22 cellular contexts compared by ENCODE assay signal in the genomic region with DNA sequence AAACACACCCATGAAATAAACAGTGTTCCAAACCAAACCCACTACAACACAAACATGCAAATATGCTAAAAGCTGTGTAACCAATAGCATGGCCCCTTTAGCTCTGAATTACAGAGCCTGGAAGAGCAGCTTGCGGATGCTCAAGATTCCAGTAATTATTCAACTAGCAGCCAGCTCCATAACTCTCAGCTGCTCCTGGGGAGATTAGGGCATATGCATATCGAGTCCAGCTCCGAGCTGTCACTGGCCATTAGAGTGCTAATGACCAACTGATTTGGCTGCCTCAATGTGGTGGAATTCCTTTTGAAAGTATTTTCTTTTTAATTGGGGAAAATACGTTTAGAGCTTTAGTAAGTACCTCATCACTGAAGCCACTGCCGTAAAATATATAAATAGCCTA.
"Had no signal": no experiment of that assay in that cellular context is flagged by ENCODE, and none has a peak within 500 bp of the region (broad histone marks: within the 10 kb centered on the region; RNA-seq: fewer than 3 reads in every experiment).

No MANE protein-coding gene starts in this region.

- H3K36me3 ChIP-seq: esophagus squamous epithelium, gastrocnemius medialis, thyroid gland had no signal

- H3K9me3 Mint-ChIP-seq: activated B cell treated with CpG ODN at 0.5 μM for 24 hours; activated naive CD4-positive, alpha-beta T cell treated with anti-CD3 and anti-CD28 coated beads, Interleukin-2, amount 50 U/mL, for 72 hours; activated T-cell treated with anti-CD3 and anti-CD28 coated beads, Interleukin-2, amount 50 U/mL, for 24 hours; activated T-helper 17 cell treated with anti-CD3 and anti-CD28 coated beads, Interleukin-2, amount 50 U/mL, for 72 hours; endodermal cell; memory B cell; nephron progenitor cell; stimulated activated naive CD8-positive, alpha-beta T cell treated with anti-CD3 and anti-CD28 coated beads, Interleukin-15, Interleukin-2, amounts not matched to agents 100 ng/mL and 50 ng/mL, for 24 hours had no signal

- H3K9me3 ChIP-seq: esophagus squamous epithelium, gastrocnemius medialis, thyroid gland had no signal

- H3K36me3 Mint-ChIP-seq: activated naive CD4-positive, alpha-beta T cell treated with anti-CD3 and anti-CD28 coated beads, Interleukin-2, amount 50 U/mL, for 72 hours had no signal

- H3K27ac Mint-ChIP-seq: activated B cell treated with CpG ODN at 0.5 μM for 24 hours; activated CD4-positive, alpha-beta T cell treated with anti-CD3 and anti-CD28 coated beads for 36 hours; activated naive CD4-positive, alpha-beta T cell treated with anti-CD3 and anti-CD28 coated beads, Interleukin-2, amount 50 U/mL, for 72 hours; activated T-cell treated with anti-CD3 and anti-CD28 coated beads, Interleukin-2, amount 50 U/mL, for 24 hours; activated T-helper 17 cell treated with anti-CD3 and anti-CD28 coated beads, Interleukin-2, amount 50 U/mL, for 72 hours; endodermal cell; memory B cell; stimulated activated naive CD8-positive, alpha-beta T cell treated with anti-CD3 and anti-CD28 coated beads, Interleukin-15, Interleukin-2, amounts not matched to agents 100 ng/mL and 50 ng/mL, for 24 hours had no signal

- ATAC-seq: activated CD4-positive, alpha-beta T cell treated with anti-CD3 and anti-CD28 coated beads for 36 hours; activated naive CD4-positive, alpha-beta T cell treated with anti-CD3 and anti-CD28 coated beads, Interleukin-2, amount 50 U/mL, for 72 hours; activated T-helper 17 cell treated with anti-CD3 and anti-CD28 coated beads, Interleukin-2, amount 50 U/mL, for 72 hours; gastrocnemius medialis; left cardiac atrium had no signal

- H3K4me1 Mint-ChIP-seq: activated B cell treated with CpG ODN at 0.5 μM for 24 hours; activated CD4-positive, alpha-beta T cell treated with anti-CD3 and anti-CD28 coated beads for 36 hours; activated T-helper 17 cell treated with anti-CD3 and anti-CD28 coated beads, Interleukin-2, amount 50 U/mL, for 72 hours; memory B cell had no signal

- H3K27me3 ChIP-seq: esophagus squamous epithelium, gastrocnemius medialis, thyroid gland had no signal

- H3K4me3 Mint-ChIP-seq: activated B cell treated with CpG ODN at 0.5 μM for 24 hours; activated CD4-positive, alpha-beta T cell treated with anti-CD3 and anti-CD28 coated beads for 36 hours; activated T-cell treated with anti-CD3 and anti-CD28 coated beads, Interleukin-2, amount 50 U/mL, for 24 hours; activated T-helper 17 cell treated with anti-CD3 and anti-CD28 coated beads, Interleukin-2, amount 50 U/mL, for 72 hours; endodermal cell; memory B cell; nephron progenitor cell; stimulated activated naive CD8-positive, alpha-beta T cell treated with anti-CD3 and anti-CD28 coated beads, Interleukin-15, Interleukin-2, amounts not matched to agents 100 ng/mL and 50 ng/mL, for 24 hours had no signal

- H3K27me3 Mint-ChIP-seq: activated B cell treated with CpG ODN at 0.5 μM for 24 hours; activated CD4-positive, alpha-beta T cell treated with anti-CD3 and anti-CD28 coated beads for 36 hours; activated T-cell treated with anti-CD3 and anti-CD28 coated beads, Interleukin-2, amount 50 U/mL, for 24 hours; activated T-helper 17 cell treated with anti-CD3 and anti-CD28 coated beads, Interleukin-2, amount 50 U/mL, for 72 hours; memory B cell; stimulated activated naive CD8-positive, alpha-beta T cell treated with anti-CD3 and anti-CD28 coated beads, Interleukin-15, Interleukin-2, amounts not matched to agents 100 ng/mL and 50 ng/mL, for 24 hours had no signal

- H3K4me1 ChIP-seq: esophagus squamous epithelium, gastrocnemius medialis, thyroid gland had no signal

- H3K4me3 ChIP-seq: coronary artery, esophagus squamous epithelium, gastrocnemius medialis, thyroid gland had no signal

- DNase-seq: activated B cell treated with CpG ODN at 0.5 μM for 24 hours; activated CD4-positive, alpha-beta T cell treated with anti-CD3 and anti-CD28 coated beads for 36 hours; activated CD4-positive, alpha-beta T cell treated with anti-CD3 and anti-CD28 coated beads, Interleukin-2, amount 50 U/mL, for 4 hours; activated CD8-positive, alpha-beta memory T cell treated with anti-CD3 and anti-CD28 coated beads for 24 hours; activated CD8-positive, alpha-beta memory T cell treated with anti-CD3 and anti-CD28 coated beads, Interleukin-2, amount 50 U/mL, for 4 hours; activated T-cell treated with anti-CD3 and anti-CD28 coated beads, Interleukin-2, amount 50 U/mL, for 24 hours; aorta; central memory CD4-positive, alpha-beta T cell; endodermal cell; esophagus squamous epithelium; gastrocnemius medialis; left cardiac atrium; nephron progenitor cell; occipital lobe; stimulated activated CD4-positive, alpha-beta T cell treated with anti-CD3 and anti-CD28 coated beads, Interleukin-4, amount 100 ng/mL, for 4 hours; T-helper 9 cell; thyroid gland had no signal

- H3K27ac ChIP-seq: coronary artery, esophagus squamous epithelium, gastrocnemius medialis, thyroid gland had no signal
